Comparison of ENCODE assay signal across 9 cellular contexts in genomic region chr12:87274594-87275245, GRCh38.
DNase-seq lines count a peak whose midpoint lies in the region; ATAC-seq and TF ChIP-seq lines count a peak whose summit lies in the region.
"Had no signal": no experiment of that assay in that cellular context is flagged by ENCODE, and none has a peak within 500 bp of the region (broad histone marks: within the 10 kb centered on the region; RNA-seq: fewer than 3 reads in every experiment).

No MANE protein-coding gene starts in this region.

- no peak overlapping the region for H3K27ac ChIP-seq in Panc1 (ENCODE audit: low read length)

- no peaks in the 10 kb centered on the region for H3K36me3 ChIP-seq in Panc1 (ENCODE audit: control insufficient read depth, insufficient read depth, low read length)

- CTCF ChIA-PET in Panc1 (lab: Charles Lee) = no interaction called here

- no peak overlapping the region for H3K4me3 ChIP-seq in Panc1 (ENCODE audit: low read depth in 2 of 2, low read length in 2 of 2)

- no TSS peak for BruUV-seq in Panc1 (replicated peaks; lab: Mats Ljungman, UMichigan)

- POLR2A ChIA-PET in Panc1 (lab: Charles Lee) = no interaction called here

- no peaks in the 10 kb centered on the region for H3K27me3 ChIP-seq in Panc1 (ENCODE audit: control insufficient read depth, insufficient read depth, low read length)

- peak; percentile 6 to 34 for DNase-seq in NCI-H2081 (lab: John Stamatoyannopoulos, UW)
- no peak for DNase-seq in NCI-H2081 treated with DMSO at 0.1 percent for 48 hours (lab: John Stamatoyannopoulos, UW)
- no peak for DNase-seq in Panc1 (ENCODE audit: low read depth, low spot score)
- peak; percentile 28 for DNase-seq in iPS DF 4.7 (ENCODE audit: extremely low read depth, low spot score)
- DNase-seq in anterior cingulate cortex (lab: John Stamatoyannopoulos, UW) = no peak
- DNase-seq in activated effector memory CD4-positive, alpha-beta T cell treated with anti-CD3 and anti-CD28 coated beads, Interleukin-2, amount 50 U/mL, for 16 hours = no peak
- no peak for DNase-seq in activated CD4-positive, alpha-beta T cell treated with anti-CD3 and anti-CD28 coated beads, Interleukin-2, amount 10 ng/mL, durations not matched to agents 24 days and 14 days
- DNase-seq: CD4-positive, CD25-positive, alpha-beta regulatory T cell had no signal

- H3K27me3 Mint-ChIP-seq in activated CD4-positive, alpha-beta T cell treated with anti-CD3 and anti-CD28 coated beads, Interleukin-2, amount 10 ng/mL, durations not matched to agents 24 days and 14 days = no peaks in the 10 kb centered on the region
- H3K27me3 Mint-ChIP-seq: CD4-positive, CD25-positive, alpha-beta regulatory T cell had no signal

- H3K9me3 Mint-ChIP-seq in activated CD4-positive, alpha-beta T cell treated with anti-CD3 and anti-CD28 coated beads, Interleukin-2, amount 10 ng/mL, durations not matched to agents 24 days and 14 days = no peaks in the 10 kb centered on the region

- TF ChIP-seq CTCF in Panc1 (IDR thresholded peaks at IDR 0.05) = peak; percentile 25; the same call in 1 of the 2 replicates

- intact Hi-C loops in Panc1 (cut with micrococcal nuclease; ENCODE audit: unreplicated experiment) = no loop called here
- intact Hi-C loops in activated CD4-positive, alpha-beta T cell treated with anti-CD3 and anti-CD28 coated beads, Interleukin-2, amount 10 ng/mL, durations not matched to agents 24 days and 14 days (cut with micrococcal nuclease) = no loop called here

- no peaks in the 10 kb centered on the region for H3K4me1 Mint-ChIP-seq in activated CD4-positive, alpha-beta T cell treated with anti-CD3 and anti-CD28 coated beads, Interleukin-2, amount 10 ng/mL, durations not matched to agents 24 days and 14 days
- H3K4me1 Mint-ChIP-seq: CD4-positive, CD25-positive, alpha-beta regulatory T cell had no signal

- in situ Hi-C loops in Panc1 (cut with HindIII; ENCODE audit: low pct_unique_long_range_greater_than_20kb, low sequenced_read_pairs) = no loop called here

- ATAC-seq in HG02642 (IDR thresholded peaks at IDR 0.05; ENCODE audit: poor library complexity, unreplicated experiment) = peak; percentile 73
- ATAC-seq in Panc1 = no peak

- no peak overlapping the region for H3K27ac Mint-ChIP-seq in activated CD4-positive, alpha-beta T cell treated with anti-CD3 and anti-CD28 coated beads, Interleukin-2, amount 10 ng/mL, durations not matched to agents 24 days and 14 days
- H3K27ac Mint-ChIP-seq: CD4-positive, CD25-positive, alpha-beta regulatory T cell had no signal

- H3K36me3 Mint-ChIP-seq in activated CD4-positive, alpha-beta T cell treated with anti-CD3 and anti-CD28 coated beads, Interleukin-2, amount 10 ng/mL, durations not matched to agents 24 days and 14 days (ENCODE audit: low read depth) = no peaks in the 10 kb centered on the region
- H3K36me3 Mint-ChIP-seq: CD4-positive, CD25-positive, alpha-beta regulatory T cell had no signal

- H3K9me3 ChIP-seq in Panc1 (ENCODE audit: control insufficient read depth, insufficient read depth, low read depth, low read length) = no peaks in the 10 kb centered on the region

- H3K4me3 Mint-ChIP-seq in activated CD4-positive, alpha-beta T cell treated with anti-CD3 and anti-CD28 coated beads, Interleukin-2, amount 10 ng/mL, durations not matched to agents 24 days and 14 days = no peak overlapping the region
- H3K4me3 Mint-ChIP-seq: CD4-positive, CD25-positive, alpha-beta regulatory T cell had no signal

- H3K4me1 ChIP-seq in Panc1 (ENCODE audit: control insufficient read depth, insufficient read depth, low read length) = no peaks in the 10 kb centered on the region

Comparison
In these comparisons a context has a peak if more than half of its experiments do, and no peak if none do; other contexts are left out.
1. DNase-seq: peak in NCI-H2081 (2 of 2) and iPS DF 4.7 (single experiment); none in NCI-H2081 treated with DMSO at 0.1 percent for 48 hours (single experiment), Panc1 (single experiment), anterior cingulate cortex (0 of 58), activated effector memory CD4-positive, alpha-beta T cell treated with anti-CD3 and anti-CD28 coated beads, Interleukin-2, amount 50 U/mL, for 16 hours (single experiment) and activated CD4-positive, alpha-beta T cell treated with anti-CD3 and anti-CD28 coated beads, Interleukin-2, amount 10 ng/mL, durations not matched to agents 24 days and 14 days (single experiment).